18 cellular contexts compared by ENCODE assay signal in genomic region chr4:76758996-76759395, GRCh38.
DNase-seq lines count a peak whose midpoint lies in the region; ATAC-seq and TF ChIP-seq lines count a peak whose summit lies in the region.
"Had no signal": no experiment of that assay in that cellular context is flagged by ENCODE, and none has a peak within 500 bp of the region (broad histone marks: within the 10 kb centered on the region; RNA-seq: fewer than 3 reads in every experiment).

No MANE protein-coding gene starts in this region.

- H3K4ac ChIP-seq in mesenchymal stem cell (ENCODE audit: low read depth in 1 of 2, low read length in 2 of 2), result no peak overlapping the region

- no peak overlapping the region for H3K4me2 ChIP-seq in mesenchymal stem cell (ENCODE audit: low read length, poor library complexity, severe bottlenecking)

- ATAC-seq in GM18868 (IDR thresholded peaks at IDR 0.05; ENCODE audit: unreplicated experiment) (peak; percentile 53), GM21723 (IDR thresholded peaks at IDR 0.05; ENCODE audit: unreplicated experiment) (peak; percentile 47), natural killer cell (no peak), right lobe of liver (no peak)
- ATAC-seq: effector memory CD8-positive, alpha-beta T cell; naive thymus-derived CD8-positive, alpha-beta T cell; Panc1 had no signal

- H3K23ac ChIP-seq in mesenchymal stem cell (ENCODE audit: low read length in 2 of 2), result no peak overlapping the region

- H2AFZ ChIP-seq in mesenchymal stem cell (ENCODE audit: low read depth, low read length), result no peak overlapping the region

- no peak overlapping the region for H4K8ac ChIP-seq in mesenchymal stem cell (ENCODE audit: low read length)

- H2BK15ac ChIP-seq in mesenchymal stem cell (ENCODE audit: low read depth, poor library complexity, severe bottlenecking), result no peak overlapping the region

- no peaks in the 10 kb centered on the region for H3K9me3 ChIP-seq in mesenchymal stem cell (ENCODE audit: control insufficient read depth, low read length)
- no peaks in the 10 kb centered on the region for H3K9me3 ChIP-seq in right lobe of liver
- H3K9me3 ChIP-seq: BE2C, thoracic aorta had no signal

- peaks cover 4% of the 10 kb centered on the region for H3K79me1 ChIP-seq in mesenchymal stem cell (replicated peaks; ENCODE audit: low read length, poor library complexity, severe bottlenecking)

- no peak overlapping the region for H2BK120ac ChIP-seq in mesenchymal stem cell (ENCODE audit: low read depth, low read length)

- TF ChIP-seq CTCF in natural killer cell (IDR thresholded peaks at IDR 0.05), result no peak
- no peak for TF ChIP-seq CTCF in right lobe of liver (IDR thresholded peaks at IDR 0.05)

- peak; percentile 4 for DNase-seq in HT1080 (ENCODE audit: low read depth)
- DNase-seq in mesenchymal stem cell, result no peak
- DNase-seq in AG20443 (ENCODE audit: low spot score), result no peak
- no peak for DNase-seq in natural killer cell
- DNase-seq in right lobe of liver, result no peak
- DNase-seq: activated CD4-positive, alpha-beta memory T cell treated with anti-CD3 and anti-CD28 coated beads, Interleukin-2, amount 10 ng/mL, durations not matched to agents 7 days and 5 days; effector memory CD8-positive, alpha-beta T cell; NCI-H2171; NCI-H748 treated with DMSO at 0.1 percent for 48 hours; posterior cingulate gyrus had no signal

- TF ChIP-seq POLR2A in right lobe of liver (IDR thresholded peaks at IDR 0.05), result no peak

- H3K9me3 Mint-ChIP-seq in natural killer cell, result no peaks in the 10 kb centered on the region
- H3K9me3 Mint-ChIP-seq: activated CD4-positive, alpha-beta memory T cell treated with anti-CD3 and anti-CD28 coated beads, Interleukin-2, amount 10 ng/mL, durations not matched to agents 7 days and 5 days; effector memory CD8-positive, alpha-beta T cell; immature natural killer cell; naive thymus-derived CD8-positive, alpha-beta T cell had no signal

- 83% methylated on average over 3 of the region's 3 CpGs for WGBS in mesenchymal stem cell
- 65% methylated on average over 3 of the region's 3 CpGs for WGBS in right lobe of liver (ENCODE audit: insufficient coverage, low coverage, low lambda C conversion rate, missing lambda C conversion rate)

- no peak overlapping the region for H4K91ac ChIP-seq in mesenchymal stem cell (ENCODE audit: low read length)

- peak overlapping the region; percentile 51 for H3K9ac ChIP-seq in mesenchymal stem cell (ENCODE audit: low read length)

- H3K36me3 ChIP-seq in mesenchymal stem cell (ENCODE audit: control insufficient read depth in 1 of 2, insufficient read depth in 2 of 2, low read depth in 1 of 2, low read length in 2 of 2), result peaks cover 0 to 9% of the 10 kb centered on the region in 2 experiments
- H3K36me3 ChIP-seq in right lobe of liver, result peaks cover 0 to 25% (median 12%) of the 10 kb centered on the region in 4 donors

- no peak overlapping the region for H3K4me3 ChIP-seq in mesenchymal stem cell (ENCODE audit: insufficient read depth in 1 of 2, low read depth in 1 of 2, low read length in 2 of 2)
- no peak overlapping the region for H3K4me3 ChIP-seq in right lobe of liver
- H3K4me3 ChIP-seq: lung, thoracic aorta had no signal

- H3K27ac Mint-ChIP-seq in natural killer cell, result no peak overlapping the region
- H3K27ac Mint-ChIP-seq: activated CD4-positive, alpha-beta memory T cell treated with anti-CD3 and anti-CD28 coated beads, Interleukin-2, amount 10 ng/mL, durations not matched to agents 7 days and 5 days; effector memory CD8-positive, alpha-beta T cell; immature natural killer cell; naive thymus-derived CD8-positive, alpha-beta T cell had no signal

- H2AK5ac ChIP-seq in mesenchymal stem cell (ENCODE audit: low read length, severe bottlenecking), result peak overlapping the region; percentile 41

- no peaks in the 10 kb centered on the region for H3K36me3 Mint-ChIP-seq in natural killer cell
- H3K36me3 Mint-ChIP-seq: immature natural killer cell; naive thymus-derived CD8-positive, alpha-beta T cell had no signal

- no peaks in the 10 kb centered on the region for H3K4me1 Mint-ChIP-seq in natural killer cell
- H3K4me1 Mint-ChIP-seq: immature natural killer cell; naive thymus-derived CD8-positive, alpha-beta T cell had no signal

- H3K18ac ChIP-seq in mesenchymal stem cell (ENCODE audit: low read depth in 1 of 2, low read length in 2 of 2), result no peak overlapping the region

- no peak overlapping the region for H3K14ac ChIP-seq in mesenchymal stem cell (ENCODE audit: low read length in 2 of 2)

- peak overlapping the region in 1 of 2 experiments; percentile 66 for H2BK12ac ChIP-seq in mesenchymal stem cell (ENCODE audit: low read length in 2 of 2)

- no peak overlapping the region for H3K27ac ChIP-seq in mesenchymal stem cell (ENCODE audit: low read length, poor library complexity, severe bottlenecking)
- H3K27ac ChIP-seq in right lobe of liver, result no peak overlapping the region

- H3K4me3 Mint-ChIP-seq in natural killer cell, result no peak overlapping the region
- H3K4me3 Mint-ChIP-seq: activated CD4-positive, alpha-beta memory T cell treated with anti-CD3 and anti-CD28 coated beads, Interleukin-2, amount 10 ng/mL, durations not matched to agents 7 days and 5 days; effector memory CD8-positive, alpha-beta T cell; immature natural killer cell; naive thymus-derived CD8-positive, alpha-beta T cell had no signal

- H3K4me1 ChIP-seq in mesenchymal stem cell (ENCODE audit: control insufficient read depth, insufficient read depth, low read depth, low read length), result peaks cover 21% of the 10 kb centered on the region
- peaks cover 0 to 3% (median 0%) of the 10 kb centered on the region in 4 donors for H3K4me1 ChIP-seq in right lobe of liver

- no peak overlapping the region for H2BK5ac ChIP-seq in mesenchymal stem cell (ENCODE audit: low read depth, low read length, poor library complexity, severe bottlenecking)

- peaks cover 6 to 7% of the 10 kb centered on the region in 2 donors for H3K27me3 Mint-ChIP-seq in natural killer cell (ENCODE audit: low read depth in 2 of 2)

- intact Hi-C loops in natural killer cell (cut with micrococcal nuclease) (loop anchor here (5.0 kb wide), 1 partner anchor 327 kb away; no protein-coding TSS in a partner anchor), right lobe of liver (cut with DNase I) (no loop called here)

- H3K27me3 ChIP-seq in mesenchymal stem cell (ENCODE audit: control insufficient read depth in 1 of 2, insufficient read depth in 1 of 2, low read length in 2 of 2), result no peaks in the 10 kb centered on the region
- no peaks in the 10 kb centered on the region for H3K27me3 ChIP-seq in right lobe of liver
- H3K27me3 ChIP-seq: BE2C had no signal

Comparison
In these comparisons a context has a peak if more than half of its experiments do, and no peak if none do; other contexts are left out.
1. ATAC-seq: peak in GM18868 (single experiment) and GM21723 (single experiment); none in natural killer cell (0 of 3) and right lobe of liver (0 of 4).